1 cellular context compared by ENCODE assay signal in genomic region chr16:52553322-52553721, GRCh38.
TF ChIP-seq lines count a peak whose summit lies in the region.

No MANE protein-coding gene starts in this region.

TF ChIP-seq in GM23338, 12 proteins besides CTCF, POLR2A, EP300 and RAD21 (continued from another document):
- TF ChIP-seq REST (IDR thresholded peaks at IDR 0.05; ENCODE audit: unreplicated experiment), result no peak
- TF ChIP-seq ZNF462 (CRISPR knock-in tag; IDR thresholded peaks at IDR 0.05), result no peak
- no peak for TF ChIP-seq ZNF331 (CRISPR knock-in tag; IDR thresholded peaks at IDR 0.05; ENCODE audit: low read depth)
- TF ChIP-seq ETS1 (IDR thresholded peaks at IDR 0.05), result no peak
- TF ChIP-seq STAT1 (IDR thresholded peaks at IDR 0.05; ENCODE audit: unreplicated experiment), result no peak
- TF ChIP-seq POLR2AphosphoS5 (IDR thresholded peaks at IDR 0.05; ENCODE audit: low read depth), result no peak
- no peak for TF ChIP-seq EZH2phosphoT487 (IDR thresholded peaks at IDR 0.05; ENCODE audit: unreplicated experiment)
- no peak for TF ChIP-seq JUNB (IDR thresholded peaks at IDR 0.05; ENCODE audit: unreplicated experiment)
- no peak for TF ChIP-seq CREB1 (CRISPR knock-in tag; IDR thresholded peaks at IDR 0.05; ENCODE audit: low read depth)
- no peak for TF ChIP-seq EZH2 (IDR thresholded peaks at IDR 0.05; ENCODE audit: low read depth, unreplicated experiment)
- TF ChIP-seq ZNF114 (CRISPR knock-in tag; IDR thresholded peaks at IDR 0.05), result no peak
